Comparison of ENCODE assay signal across 1 cellular context in genomic region chr11:114400222-114400973, GRCh38.
TF ChIP-seq lines count a peak whose summit lies in the region.

TSS of gene C11orf71 (minus strand) at chr11:114400511. CDS start at chr11:114400331, 180 bp downstream.
TSS of gene RBM7 (plus strand) at chr11:114400666. CDS start at chr11:114400672, 6 bp downstream.

TF ChIP-seq in HepG2, 621 proteins besides CTCF, POLR2A, EP300 and RAD21 (continued from another document and continues in another):
- no peak; the same call in 1 of the 2 replicates for TF ChIP-seq CREBL2 (CRISPR knock-in tag; IDR thresholded peaks at IDR 0.05; ENCODE audit: borderline replicate concordance)
- TF ChIP-seq MXI1 (IDR thresholded peaks at IDR 0.05; ENCODE audit: borderline replicate concordance, low read depth, low read length) = no peak; the same call in 1 of the 3 replicates
- 0 out of 2 replicates have a peak, but pooled peaks have one; percentile 70 for TF ChIP-seq SMAD1 (CRISPR knock-in tag; IDR thresholded peaks at IDR 0.05; ENCODE audit: borderline replicate concordance, low read depth)
- no peak for TF ChIP-seq ZNF644 (CRISPR knock-in tag; IDR thresholded peaks at IDR 0.05; ENCODE audit: low read depth)
- no peak for TF ChIP-seq KDM4B (CRISPR knock-in tag; IDR thresholded peaks at IDR 0.05)
- peak; percentile 98 for TF ChIP-seq YEATS4 (CRISPR knock-in tag; IDR thresholded peaks at IDR 0.05; ENCODE audit: borderline replicate concordance)
- peak; percentile 89 for TF ChIP-seq RNF2 (conservative IDR thresholded peaks at IDR 0.05; ENCODE audit: low read depth)
- 0 out of 2 replicates have a peak, but pooled peaks have one; percentile 59 for TF ChIP-seq ZSCAN29 (CRISPR knock-in tag; conservative IDR thresholded peaks at IDR 0.05)
- peak; percentile 62 for TF ChIP-seq ZNF607 (CRISPR knock-in tag; IDR thresholded peaks at IDR 0.05; ENCODE audit: borderline replicate concordance)
- TF ChIP-seq KLF9 (CRISPR knock-in tag; IDR thresholded peaks at IDR 0.05; ENCODE audit: low read depth) = no peak
- 0 out of 2 replicates have a peak, but pooled peaks have one; percentile 28 for TF ChIP-seq ZSCAN30 (CRISPR knock-in tag; IDR thresholded peaks at IDR 0.05)
- 0 out of 2 replicates have a peak, but pooled peaks have one; percentile 51 for TF ChIP-seq GTF2F1 (IDR thresholded peaks at IDR 0.05; ENCODE audit: low read length)
- peak; percentile 59; the same call in 1 of the 2 replicates for TF ChIP-seq SMAD9 (CRISPR knock-in tag; IDR thresholded peaks at IDR 0.05)
- TF ChIP-seq ZNF766 (CRISPR knock-in tag; IDR thresholded peaks at IDR 0.05; ENCODE audit: borderline replicate concordance) = 0 out of 2 replicates have a peak, but pooled peaks have one; percentile 84
- 0 out of 2 replicates have a peak, but pooled peaks have one; percentile 77 for TF ChIP-seq ZNF639 (CRISPR knock-in tag; conservative IDR thresholded peaks at IDR 0.05)
- peak; percentile 90; the same call in 1 of the 2 replicates for TF ChIP-seq ZNF333 (CRISPR knock-in tag; IDR thresholded peaks at IDR 0.05; ENCODE audit: borderline replicate concordance)
- no peak for TF ChIP-seq SRSF4 (IDR thresholded peaks at IDR 0.05; ENCODE audit: low read depth, low read length, poor library complexity, severe bottlenecking)
- TF ChIP-seq ZNF775 (CRISPR knock-in tag; IDR thresholded peaks at IDR 0.05; ENCODE audit: borderline replicate concordance) = no peak
- TF ChIP-seq CSRNP2 (CRISPR knock-in tag; conservative IDR thresholded peaks at IDR 0.05; ENCODE audit: low read depth) = no peak
- peak; percentile 57; the same call in 1 of the 2 replicates for TF ChIP-seq ZNF746 (CRISPR knock-in tag; IDR thresholded peaks at IDR 0.05)
- TF ChIP-seq ZNF230 (CRISPR knock-in tag; IDR thresholded peaks at IDR 0.05) = peak; percentile 50; the same call in 1 of the 2 replicates
- no peak for TF ChIP-seq RFXANK (CRISPR knock-in tag; IDR thresholded peaks at IDR 0.05)
- peak; percentile 55 for TF ChIP-seq GATAD2A (CRISPR knock-in tag; IDR thresholded peaks at IDR 0.05)
- TF ChIP-seq CREM (IDR thresholded peaks at IDR 0.05) = peak; percentile 89
- no peak for TF ChIP-seq CREM (CRISPR knock-in tag; IDR thresholded peaks at IDR 0.05)
- peak; percentile 88 for TF ChIP-seq POGZ (CRISPR knock-in tag; IDR thresholded peaks at IDR 0.05)
- peak; percentile 93; the same call in 1 of the 2 replicates for TF ChIP-seq CAMTA2 (CRISPR knock-in tag; IDR thresholded peaks at IDR 0.05; ENCODE audit: borderline replicate concordance)
- no peak for TF ChIP-seq THYN1 (CRISPR knock-in tag; IDR thresholded peaks at IDR 0.05; ENCODE audit: borderline replicate concordance, low read depth)
- peak; percentile 90; the same call in 1 of the 2 replicates for TF ChIP-seq ZNF33B (CRISPR knock-in tag; IDR thresholded peaks at IDR 0.05)
- peak; percentile 76; the same call in 1 of the 2 replicates for TF ChIP-seq ZNF678 (CRISPR knock-in tag; IDR thresholded peaks at IDR 0.05)
- no peak for TF ChIP-seq FLYWCH1 (CRISPR knock-in tag; IDR thresholded peaks at IDR 0.05)
- TF ChIP-seq ZNF691 (CRISPR knock-in tag; IDR thresholded peaks at IDR 0.05; ENCODE audit: borderline replicate concordance, low read depth) = no peak
- TF ChIP-seq EZH2 (conservative IDR thresholded peaks at IDR 0.05; ENCODE audit: low read depth, low read length) = no peak
- TF ChIP-seq ZNF512 (CRISPR knock-in tag; IDR thresholded peaks at IDR 0.05) = no peak
- TF ChIP-seq JUN (CRISPR knock-in tag; IDR thresholded peaks at IDR 0.05) = no peak
- TF ChIP-seq KLF11 (CRISPR knock-in tag; IDR thresholded peaks at IDR 0.05) = no peak; the same call in 1 of the 2 replicates
- TF ChIP-seq THAP11 (CRISPR knock-in tag; IDR thresholded peaks at IDR 0.05) = peak; percentile 92
- peak; percentile 82; the same call in 1 of the 2 replicates for TF ChIP-seq NRL (CRISPR knock-in tag; IDR thresholded peaks at IDR 0.05; ENCODE audit: borderline replicate concordance)
- peak; percentile 63; the same call in 1 of the 2 replicates for TF ChIP-seq NCOR1 (IDR thresholded peaks at IDR 0.05; ENCODE audit: borderline replicate concordance, low read length)
- TF ChIP-seq ZNF576 (CRISPR knock-in tag; IDR thresholded peaks at IDR 0.05) = peak; percentile 1; the same call in 1 of the 2 replicates
- TF ChIP-seq NFATC3 (CRISPR knock-in tag; IDR thresholded peaks at IDR 0.05) = no peak; the same call in 1 of the 2 replicates
- TF ChIP-seq MBNL3 (CRISPR knock-in tag; conservative IDR thresholded peaks at IDR 0.05) = no peak
- TF ChIP-seq ARID5B (CRISPR knock-in tag; IDR thresholded peaks at IDR 0.05) = peak; percentile 49
- no peak for TF ChIP-seq RELA (CRISPR knock-in tag; IDR thresholded peaks at IDR 0.05)
- TF ChIP-seq TIGD3 (CRISPR knock-in tag; IDR thresholded peaks at IDR 0.05; ENCODE audit: borderline replicate concordance) = peak; percentile 76; the same call in 1 of the 2 replicates
- TF ChIP-seq SIN3B (IDR thresholded peaks at IDR 0.05; ENCODE audit: low read length) = no peak
- TF ChIP-seq ZNF564 (CRISPR knock-in tag; IDR thresholded peaks at IDR 0.05) = no peak; the same call in 1 of the 2 replicates
- peak; percentile 61; the same call in 1 of the 2 replicates for TF ChIP-seq MEF2D (CRISPR knock-in tag; IDR thresholded peaks at IDR 0.05)
- no peak for TF ChIP-seq KLF15 (CRISPR knock-in tag; IDR thresholded peaks at IDR 0.05; ENCODE audit: borderline replicate concordance)
- TF ChIP-seq ZNF646 (CRISPR knock-in tag; IDR thresholded peaks at IDR 0.05) = no peak
